In genomic region chr1:36160949-36161485, GRCh38 we compare ENCODE assay signal across 8 cellular contexts. TPM values are rescaled to one million over a fixed set of nuclear protein-coding genes. Genes with fewer than 3 reads are reported as not detected.
A peak's percentile ranks its signal among the peaks of the same experiment; 100 is the strongest.
DNase-seq lines count a peak whose midpoint lies in the region; ATAC-seq and TF ChIP-seq lines count a peak whose summit lies in the region.

No MANE protein-coding gene starts in this region.

- ATAC-seq in body of pancreas = no peak
- ATAC-seq in HG03354 (IDR thresholded peaks at IDR 0.05; ENCODE audit: poor library complexity, severe bottlenecking, unreplicated experiment) = no peak
- ATAC-seq in HG03045 (IDR thresholded peaks at IDR 0.05; ENCODE audit: unreplicated experiment) = no peak

- H3K27ac ChIP-seq in body of pancreas = peak overlapping the region; percentile 68 to 82 (median 72)
- peak overlapping the region; percentile 83 for H3K27ac ChIP-seq in skeletal muscle tissue (ENCODE audit: low read depth, low read length)

- H3K36me3 ChIP-seq in body of pancreas (replicated peaks in 1 of 2; ENCODE audit: insufficient read depth in 1 of 2, low read depth in 2 of 2) (no peaks in the 10 kb centered on the region), skeletal muscle tissue (ENCODE audit: control insufficient read depth in 3 of 3, insufficient read depth in 3 of 3, low read length in 3 of 3) (peaks cover 4 to 5% (median 4%) of the 10 kb centered on the region in 3 donors)

- no peak overlapping the region for H3K4me3 ChIP-seq in body of pancreas
- peak overlapping the region; percentile 49; the same call in 1 of the 2 replicates for H3K4me3 ChIP-seq in iPS-18c (ENCODE audit: insufficient read depth, low read depth, low read length)
- H3K4me3 ChIP-seq in skeletal muscle tissue (ENCODE audit: low read length in 3 of 3) = peak overlapping the region; percentile 52 to 71 (median 62)

- H3K4me1 ChIP-seq in body of pancreas = peaks cover 64% of the 10 kb centered on the region
- H3K4me1 ChIP-seq in skeletal muscle tissue (ENCODE audit: control insufficient read depth in 3 of 3, insufficient read depth in 3 of 3, low read length in 3 of 3) = peaks cover 59 to 71% (median 61%) of the 10 kb centered on the region in 3 donors

- no peaks in the 10 kb centered on the region for H3K27me3 ChIP-seq in body of pancreas
- no peaks in the 10 kb centered on the region for H3K27me3 ChIP-seq in skeletal muscle tissue (ENCODE audit: control insufficient read depth in 3 of 3, insufficient read depth in 3 of 3, low read length in 3 of 3)

- peak in 2 of 7 experiments; percentile 2 to 10 for TF ChIP-seq CTCF in body of pancreas (IDR thresholded peaks at IDR 0.05)

- H3K9me3 ChIP-seq in body of pancreas = no peaks in the 10 kb centered on the region
- H3K9me3 ChIP-seq in iPS-18c (ENCODE audit: control insufficient read depth, insufficient read depth, low read length) = no peaks in the 10 kb centered on the region
- H3K9me3 ChIP-seq in skeletal muscle tissue (ENCODE audit: control insufficient read depth in 3 of 3, low read length in 3 of 3) = no peaks in the 10 kb centered on the region

- peak overlapping the region; percentile 68 to 85 (median 80) for H3K9ac ChIP-seq in skeletal muscle tissue (ENCODE audit: low read depth in 1 of 3, low read length in 3 of 3)

- intact Hi-C loops in body of pancreas (cut with DNase I) = no loop called here

- peak in 2 of 3 donors; percentile 23 to 31 for TF ChIP-seq POLR2A in body of pancreas (IDR thresholded peaks at IDR 0.05)

- DNase-seq in DMS153 treated with DMSO at 0.1 percent for 48 hours (lab: John Stamatoyannopoulos, UW; ENCODE audit: unreplicated experiment) = peak; percentile 80
- peak; percentile 91 for DNase-seq in HT1080 (ENCODE audit: low read depth)
- DNase-seq in T1000 (lab: John Stamatoyannopoulos, UW) = peak; percentile 47
- DNase-seq in body of pancreas = peak in 2 of 4 donors; percentile 37 to 60

- WGBS in body of pancreas, 2 donors = 48 to 67% methylated on average over 6 to 12 of the region's 12 CpGs

RNA-seq across cellular contexts. Expression of gene MAP7D1, which starts 5.1 kb away (rescaled TPM):
- 200 and 234 TPM in 2 replicates for total RNA-seq in HT1080 (2014; rRNA removed; shearing (Covaris generic))
- 173 and 193 TPM in 2 replicates for polyA plus RNA-seq in HT1080 (2015; cell fraction: cytosol; rRNA removed)
- polyA plus RNA-seq in HT1080 (2015; cell fraction: nucleus; rRNA removed) = 131 and 147 TPM in 2 replicates
- total RNA-seq in body of pancreas = 10 to 100 TPM; 32.9 to 97.2 TPM
- total RNA-seq in skeletal muscle tissue = 71.0 TPM

RNA-seq across cellular contexts. Expression of gene TRAPPC3, which starts 11.7 kb away (rescaled TPM):
- 97.2 and 112 TPM in 2 replicates for total RNA-seq in HT1080 (2014; rRNA removed; shearing (Covaris generic))
- 141 and 145 TPM in 2 replicates for polyA plus RNA-seq in HT1080 (2015; cell fraction: cytosol; rRNA removed)
- polyA plus RNA-seq in HT1080 (2015; cell fraction: nucleus; rRNA removed) = 75.1 and 98.2 TPM in 2 replicates
- total RNA-seq in body of pancreas (10 to 100 TPM; 45.7 to 71.5 TPM), skeletal muscle tissue (30.3 TPM)

RNA-seq across cellular contexts. Expression of gene COL8A2, which starts 36.0 kb away (rescaled TPM):
- total RNA-seq in HT1080 (2014; rRNA removed; shearing (Covaris generic)) = 1.2 and 1.5 TPM in 2 replicates
- 1.1 TPM in 2 replicates for polyA plus RNA-seq in HT1080 (2015; cell fraction: cytosol; rRNA removed)
- polyA plus RNA-seq in HT1080 (2015; cell fraction: nucleus; rRNA removed) = 2.8 and 2.9 TPM in 2 replicates
- 1 to 10 TPM; 1.3 to 1.6 TPM for total RNA-seq in body of pancreas
- total RNA-seq in skeletal muscle tissue = 11.0 TPM

Comparison
In these comparisons a context has a peak if more than half of its experiments do, and no peak if none do; other contexts are left out.
1. H3K4me3 ChIP-seq: peak in iPS-18c (single experiment) and skeletal muscle tissue (3 of 3); none in body of pancreas (0 of 2).